ENCODE assay signal across 33 cellular contexts in genomic region chr3:151264611-151265010, GRCh38. TPM values are rescaled to one million over a fixed set of nuclear protein-coding genes. Genes with fewer than 3 reads are reported as not detected.
DNase-seq lines count a peak whose midpoint lies in the region; ATAC-seq and TF ChIP-seq lines count a peak whose summit lies in the region.
"Had no signal": no experiment of that assay in that cellular context is flagged by ENCODE, and none has a peak within 500 bp of the region (broad histone marks: within the 10 kb centered on the region; RNA-seq: fewer than 3 reads in every experiment).

No MANE protein-coding gene starts in this region.

- no peak overlapping the region for H3K4ac ChIP-seq in mesenchymal stem cell (ENCODE audit: low read depth in 1 of 2, low read length in 2 of 2)

- no TSS peak for BruUV-seq in PC-9 (replicated peaks; lab: Mats Ljungman, UMichigan)

- H3K9me3 ChIP-seq in mesenchymal stem cell (ENCODE audit: control insufficient read depth, low read length) (no peaks in the 10 kb centered on the region), PC-9 (ENCODE audit: insufficient read depth, low read depth) (no peaks in the 10 kb centered on the region)
- H3K9me3 ChIP-seq: MG63, psoas muscle, upper lobe of right lung had no signal

- H3K79me1 ChIP-seq in mesenchymal stem cell (replicated peaks; ENCODE audit: low read length, poor library complexity, severe bottlenecking), result no peaks in the 10 kb centered on the region

- CTCF ChIA-PET in activated B cell treated with CpG ODN at 0.5 μM for 24 hours (lab: Charles Lee) (interaction anchor here (1.5 to 4.6 kb wide), 2 partner anchors 18 to 36 kb away, joined by 7 to 17 read pairs; no protein-coding TSS in a partner anchor), PC-9 (lab: Charles Lee) (no interaction called here)

- H4K8ac ChIP-seq in mesenchymal stem cell (ENCODE audit: low read length), result no peak overlapping the region

- no peak overlapping the region for H2BK120ac ChIP-seq in mesenchymal stem cell (ENCODE audit: low read depth, low read length)

- no peaks in the 10 kb centered on the region for H3F3A ChIP-seq in PC-9 (ENCODE audit: insufficient read depth, low read depth)

- peaks cover 0 to 14% of the 10 kb centered on the region in 2 experiments for H3K27me3 ChIP-seq in mesenchymal stem cell (ENCODE audit: control insufficient read depth in 1 of 2, insufficient read depth in 1 of 2, low read length in 2 of 2)
- no peaks in the 10 kb centered on the region for H3K27me3 ChIP-seq in PC-9 (ENCODE audit: insufficient read depth, low read depth)
- H3K27me3 ChIP-seq: brain microvascular endothelial cell, hepatocyte, upper lobe of right lung had no signal

- DNase-seq in activated B cell treated with CpG ODN at 0.5 μM for 24 hours, result no peak
- no peak for DNase-seq in mesenchymal stem cell
- DNase-seq in stimulated activated naive B cell treated with anti-CD40 and anti-IgM and Interleukin-4, amounts not matched to agents 10 μg/mL and 1 μg/mL and 100 μg/mL, for 72 hours, result no peak
- DNase-seq in DMS79 treated with DMSO at 0.1 percent for 48 hours (lab: John Stamatoyannopoulos, UW), result no peak
- DNase-seq in PC-9, result no peak
- no peak for DNase-seq in stimulated activated CD4-positive, alpha-beta T cell treated with anti-CD3 and anti-CD28 coated beads, Interleukin-1b, Interleukin-23, amount 100 ng/mL, for 48 hours
- DNase-seq in activated T-cell treated with anti-CD3 and anti-CD28 coated beads, Interleukin-2, amount 50 U/mL, for 48 hours, result no peak
- DNase-seq: activated CD4-positive, alpha-beta T cell treated with anti-CD3 and anti-CD28 coated beads, Interleukin-2, amount 50 U/mL, for 1 hour; activated naive CD4-positive, alpha-beta T cell; activated T-cell treated with anti-CD3 and anti-CD28 coated beads, Interleukin-2, amount 50 U/mL, for 4 hours; brain microvascular endothelial cell; C1 segment of cervical spinal cord; DND-41; effector memory CD8-positive, alpha-beta T cell; foreskin melanocyte; KG1; left colon; mesendoderm; MG63; naive thymus-derived CD8-positive, alpha-beta T cell; NCI-H1417 treated with DMSO at 0.1 percent for 48 hours; NCI-H2081; NCI-H345; occipital lobe; psoas muscle; upper lobe of right lung had no signal

- H3K4me2 ChIP-seq in mesenchymal stem cell (ENCODE audit: low read length, poor library complexity, severe bottlenecking), result no peak overlapping the region
- H3K4me2 ChIP-seq in PC-9, result no peak overlapping the region
- H3K4me2 ChIP-seq: hepatocyte had no signal

- no peaks in the 10 kb centered on the region for H3K27me3 Mint-ChIP-seq in IgD-negative memory B cell
- H3K27me3 Mint-ChIP-seq in activated B cell treated with CpG ODN at 0.5 μM for 24 hours, result no peaks in the 10 kb centered on the region
- H3K27me3 Mint-ChIP-seq in stimulated activated naive B cell treated with anti-CD40 and anti-IgM and Interleukin-4, amounts not matched to agents 10 μg/mL and 1 μg/mL and 100 μg/mL, for 72 hours, result no peaks in the 10 kb centered on the region

- H3K27ac ChIP-seq in mesenchymal stem cell (ENCODE audit: low read length, poor library complexity, severe bottlenecking) (no peak overlapping the region), PC-9 (no peak overlapping the region)
- H3K27ac ChIP-seq: brain microvascular endothelial cell, hepatocyte, psoas muscle had no signal

- intact Hi-C loops in activated B cell treated with CpG ODN at 0.5 μM for 24 hours (cut with micrococcal nuclease) (loop anchor here (5.0 to 10.0 kb wide), 2 partner anchors 1250 to 1898 kb away; partner anchors contain the start of gene RAP2B), PC-9 (cut with micrococcal nuclease; ENCODE audit: unreplicated experiment) (no loop called here)

- no peak overlapping the region for H3K4me3 ChIP-seq in mesenchymal stem cell (ENCODE audit: insufficient read depth in 1 of 2, low read depth in 1 of 2, low read length in 2 of 2)
- no peak overlapping the region for H3K4me3 ChIP-seq in PC-9
- H3K4me3 ChIP-seq: hepatocyte, MG63, psoas muscle, upper lobe of right lung had no signal

- H3K4me1 ChIP-seq in mesenchymal stem cell (ENCODE audit: control insufficient read depth, insufficient read depth, low read depth, low read length), result no peaks in the 10 kb centered on the region
- no peaks in the 10 kb centered on the region for H3K4me1 ChIP-seq in PC-9 (replicated peaks; ENCODE audit: insufficient read depth)
- H3K4me1 ChIP-seq: psoas muscle, upper lobe of right lung had no signal

- H2BK15ac ChIP-seq in mesenchymal stem cell (ENCODE audit: low read depth, poor library complexity, severe bottlenecking), result no peak overlapping the region

- H2AK5ac ChIP-seq in mesenchymal stem cell (ENCODE audit: low read length, severe bottlenecking), result no peak overlapping the region

- H3K36me3 Mint-ChIP-seq in IgD-negative memory B cell, result peaks cover 4% of the 10 kb centered on the region
- H3K36me3 Mint-ChIP-seq in activated B cell treated with CpG ODN at 0.5 μM for 24 hours (ENCODE audit: low read depth), result peaks cover 9% of the 10 kb centered on the region
- H3K36me3 Mint-ChIP-seq in stimulated activated naive B cell treated with anti-CD40 and anti-IgM and Interleukin-4, amounts not matched to agents 10 μg/mL and 1 μg/mL and 100 μg/mL, for 72 hours, result peaks cover 2 to 15% of the 10 kb centered on the region in 2 donors
- H3K36me3 Mint-ChIP-seq: naive thymus-derived CD8-positive, alpha-beta T cell had no signal

- H3K23ac ChIP-seq in mesenchymal stem cell (ENCODE audit: low read length in 2 of 2), result no peak overlapping the region

- no peak for ATAC-seq in activated B cell treated with CpG ODN at 0.5 μM for 24 hours (ENCODE audit: low read depth)
- ATAC-seq in stimulated activated naive B cell treated with anti-CD40 and anti-IgM and Interleukin-4, amounts not matched to agents 10 μg/mL and 1 μg/mL and 100 μg/mL, for 72 hours (replicated peaks), result no peak
- ATAC-seq: activated T-cell treated with anti-CD3 and anti-CD28 coated beads, Interleukin-2, amount 50 U/mL, for 4 hours; effector memory CD8-positive, alpha-beta T cell; esophagus mucosa; HCT116; left colon; naive thymus-derived CD8-positive, alpha-beta T cell; psoas muscle; upper lobe of right lung had no signal

- peak overlapping the region in 1 of 2 experiments; percentile 72 for H3K14ac ChIP-seq in mesenchymal stem cell (ENCODE audit: low read length in 2 of 2)

- H4K20me1 ChIP-seq in PC-9 (ENCODE audit: insufficient read depth), result no peaks in the 10 kb centered on the region

- WGBS in mesenchymal stem cell, result 83% methylated on average over 1 of the region's 1 CpG

- H3K4me1 Mint-ChIP-seq in IgD-negative memory B cell (peaks cover 27 to 41% (median 32%) of the 10 kb centered on the region in 3 donors), activated B cell treated with CpG ODN at 0.5 μM for 24 hours (peaks cover 57% of the 10 kb centered on the region)
- peaks cover 34 to 61% of the 10 kb centered on the region in 2 donors for H3K4me1 Mint-ChIP-seq in stimulated activated naive B cell treated with anti-CD40 and anti-IgM and Interleukin-4, amounts not matched to agents 10 μg/mL and 1 μg/mL and 100 μg/mL, for 72 hours

- H3K9ac ChIP-seq in mesenchymal stem cell (ENCODE audit: low read length), result no peak overlapping the region

- POLR2A ChIA-PET in activated B cell treated with CpG ODN at 0.5 μM for 24 hours (lab: Charles Lee) (interaction anchor here (0.7 kb wide), 1 partner anchor 11 kb away, joined by 3 read pairs; no protein-coding TSS in a partner anchor), PC-9 (lab: Charles Lee; ENCODE audit: unreplicated experiment) (no interaction called here)

- TF ChIP-seq CTCF in activated B cell treated with CpG ODN at 0.5 μM for 24 hours (IDR thresholded peaks at IDR 0.05) (no peak), PC-9 (conservative IDR thresholded peaks at IDR 0.05) (no peak)

- peak overlapping the region; percentile 31 to 77 for H3K18ac ChIP-seq in mesenchymal stem cell (ENCODE audit: low read depth in 1 of 2, low read length in 2 of 2)

- H3K27ac Mint-ChIP-seq in IgD-negative memory B cell (peak overlapping the region; percentile 89 to 100 (median 99)), activated B cell treated with CpG ODN at 0.5 μM for 24 hours (peak overlapping the region; percentile 98)
- peak overlapping the region; percentile 70 for H3K27ac Mint-ChIP-seq in stimulated activated naive B cell treated with anti-CD40 and anti-IgM and Interleukin-4, amounts not matched to agents 10 μg/mL and 1 μg/mL and 100 μg/mL, for 72 hours
- H3K27ac Mint-ChIP-seq: effector memory CD8-positive, alpha-beta T cell had no signal

- H3K9me2 ChIP-seq in PC-9 (ENCODE audit: insufficient read depth), result no peaks in the 10 kb centered on the region

- peak overlapping the region; percentile 69 to 94 for H2BK12ac ChIP-seq in mesenchymal stem cell (ENCODE audit: low read length in 2 of 2)

- H3K36me3 ChIP-seq in mesenchymal stem cell (ENCODE audit: control insufficient read depth in 1 of 2, insufficient read depth in 2 of 2, low read depth in 1 of 2, low read length in 2 of 2), result no peaks in the 10 kb centered on the region
- no peaks in the 10 kb centered on the region for H3K36me3 ChIP-seq in PC-9 (ENCODE audit: low read depth)
- H3K36me3 ChIP-seq: brain microvascular endothelial cell, MG63, upper lobe of right lung had no signal

- H4K91ac ChIP-seq in mesenchymal stem cell (ENCODE audit: low read length), result no peak overlapping the region

- H3K9me3 Mint-ChIP-seq in IgD-negative memory B cell (no peaks in the 10 kb centered on the region), activated B cell treated with CpG ODN at 0.5 μM for 24 hours (no peaks in the 10 kb centered on the region)
- no peaks in the 10 kb centered on the region for H3K9me3 Mint-ChIP-seq in stimulated activated naive B cell treated with anti-CD40 and anti-IgM and Interleukin-4, amounts not matched to agents 10 μg/mL and 1 μg/mL and 100 μg/mL, for 72 hours
- H3K9me3 Mint-ChIP-seq: activated T-cell treated with anti-CD3 and anti-CD28 coated beads, Interleukin-2, amount 50 U/mL, for 4 hours; effector memory CD8-positive, alpha-beta T cell; naive thymus-derived CD8-positive, alpha-beta T cell had no signal

- H3K4me3 Mint-ChIP-seq in IgD-negative memory B cell (peak overlapping the region in 1 of 4 donors; percentile 44), activated B cell treated with CpG ODN at 0.5 μM for 24 hours (no peak overlapping the region)
- H3K4me3 Mint-ChIP-seq in stimulated activated naive B cell treated with anti-CD40 and anti-IgM and Interleukin-4, amounts not matched to agents 10 μg/mL and 1 μg/mL and 100 μg/mL, for 72 hours, result peak overlapping the region in 1 of 2 donors; percentile 4
- H3K4me3 Mint-ChIP-seq: activated T-cell treated with anti-CD3 and anti-CD28 coated beads, Interleukin-2, amount 50 U/mL, for 4 hours; effector memory CD8-positive, alpha-beta T cell; naive thymus-derived CD8-positive, alpha-beta T cell had no signal

- H3K79me2 ChIP-seq in PC-9 (ENCODE audit: low read depth), result no peaks in the 10 kb centered on the region
- H3K79me2 ChIP-seq: hepatocyte had no signal

- H2AFZ ChIP-seq in mesenchymal stem cell (ENCODE audit: low read depth, low read length), result no peak overlapping the region
- no peak overlapping the region for H2AFZ ChIP-seq in PC-9
- H2AFZ ChIP-seq: hepatocyte had no signal

- no peak overlapping the region for H2BK5ac ChIP-seq in mesenchymal stem cell (ENCODE audit: low read depth, low read length, poor library complexity, severe bottlenecking)

RNA-seq across cellular contexts. Expression of gene P2RY14, which starts 13.7 kb away (rescaled TPM):
- polyA plus RNA-seq in IgD-negative memory B cell, result 4.8 TPM
- total RNA-seq in activated B cell treated with CpG ODN at 0.5 μM for 24 hours (0.88 and 1.5 TPM in 2 replicates), PC-9 (2021) (not detected in 2 replicates)
- polyA plus RNA-seq in mesenchymal stem cell (2013, experiment 1 of 2), result 4.2 TPM
- 4.0 TPM for polyA plus RNA-seq in mesenchymal stem cell (2013, experiment 2 of 2)
- total RNA-seq: hepatocyte, HT1080 had no signal
- polyA plus RNA-seq: AG04450; naive thymus-derived CD8-positive, alpha-beta T cell had no signal

RNA-seq across cellular contexts. Expression of gene GPR87, which starts 52.0 kb away (rescaled TPM):
- polyA plus RNA-seq in IgD-negative memory B cell, result not detected
- total RNA-seq in activated B cell treated with CpG ODN at 0.5 μM for 24 hours (not detected in 2 replicates), PC-9 (2021) (9.0 and 15.5 TPM in 2 replicates)
- polyA plus RNA-seq in mesenchymal stem cell (2013, experiment 1 of 2), result 0.07 TPM
- 0.11 TPM for polyA plus RNA-seq in mesenchymal stem cell (2013, experiment 2 of 2)
- total RNA-seq: left colon; naive thymus-derived CD8-positive, alpha-beta T cell; occipital lobe; psoas muscle; skeletal muscle tissue had no signal
- polyA plus RNA-seq: AG04450; naive thymus-derived CD8-positive, alpha-beta T cell; psoas muscle had no signal

Comparison
In these comparisons a context has a peak if more than half of its experiments do, and no peak if none do; other contexts are left out.
1. RNA of gene GPR87, which starts 52.0 kb away (total RNA-seq): 9.0 to 15.5 TPM in PC-9; not detected in activated B cell treated with CpG ODN at 0.5 μM for 24 hours; every median in the first group is over 10 times any median in the second.
2. Peak in every context shown above with its lines, with median percentiles within 50 percentile points of each other: H3K27ac Mint-ChIP-seq.